Comparison of ENCODE assay signal across 28 cellular contexts in the genomic region with DNA sequence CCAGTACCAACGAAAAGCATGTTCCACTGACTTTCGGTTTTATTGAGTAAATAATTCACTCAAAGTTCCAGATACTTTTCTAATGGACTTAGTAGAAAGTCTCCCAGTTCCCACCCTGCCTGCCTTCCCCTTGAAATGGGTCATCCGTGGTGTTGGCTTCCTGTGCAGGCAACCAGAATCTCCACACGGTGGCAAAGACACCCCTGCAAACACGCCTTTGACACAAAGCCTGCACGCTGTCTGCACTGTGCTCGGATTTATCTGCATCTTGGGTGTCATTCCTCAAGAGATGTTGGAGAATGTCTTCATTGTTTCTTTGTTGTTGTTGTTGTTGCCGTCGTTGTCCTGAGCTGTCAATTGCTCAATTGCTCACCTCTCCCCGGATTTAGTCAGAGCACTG.
"Had no signal": no experiment of that assay in that cellular context is flagged by ENCODE, and none has a peak within 500 bp of the region (broad histone marks: within the 10 kb centered on the region; RNA-seq: fewer than 3 reads in every experiment).

No MANE protein-coding gene starts in this region.

- H3K27me3 Mint-ChIP-seq: dendritic cell treated with granulocyte-macrophage colony-stimulating factor and Interleukin-4, amounts not matched to agents 40 ng/mL and 50 ng/mL, for 4 days; stimulated activated memory B cell treated with anti-CD40 and anti-IgM and Interleukin-4, amounts not matched to agents 10 μg/mL and 1 μg/mL and 100 μg/mL, for 72 hours; stimulated activated naive CD8-positive, alpha-beta T cell treated with anti-CD3 and anti-CD28 coated beads, Interleukin-15, amount 100 ng/mL, for 72 hours had no signal

- ATAC-seq: activated naive CD4-positive, alpha-beta T cell treated with anti-CD3 and anti-CD28 coated beads, Interleukin-2, amount 50 U/mL, for 72 hours; activated T-cell treated with anti-CD3 and anti-CD28 coated beads, Interleukin-2, amount 50 U/mL, for 72 hours; gastroesophageal sphincter; left colon; naive thymus-derived CD8-positive, alpha-beta T cell; stimulated activated memory B cell treated with anti-CD40 and anti-IgM and Interleukin-4, amounts not matched to agents 10 μg/mL and 1 μg/mL and 100 μg/mL, for 72 hours; stimulated activated naive CD8-positive, alpha-beta T cell treated with anti-CD3 and anti-CD28 coated beads, Interleukin-15, amount 100 ng/mL, for 72 hours had no signal

- H3K9me3 ChIP-seq: ovary, prostate gland, vagina had no signal

- H3K36me3 Mint-ChIP-seq: naive thymus-derived CD8-positive, alpha-beta T cell; stimulated activated memory B cell treated with anti-CD40 and anti-IgM and Interleukin-4, amounts not matched to agents 10 μg/mL and 1 μg/mL and 100 μg/mL, for 72 hours; type B pancreatic cell had no signal

- H3K4me3 Mint-ChIP-seq: activated T-cell treated with anti-CD3 and anti-CD28 coated beads, Interleukin-2, amount 50 U/mL, for 72 hours; dendritic cell treated with granulocyte-macrophage colony-stimulating factor and Interleukin-4, amounts not matched to agents 40 ng/mL and 50 ng/mL, for 4 days; naive thymus-derived CD8-positive, alpha-beta T cell; stimulated activated memory B cell treated with anti-CD40 and anti-IgM and Interleukin-4, amounts not matched to agents 10 μg/mL and 1 μg/mL and 100 μg/mL, for 72 hours; stimulated activated naive CD8-positive, alpha-beta T cell treated with anti-CD3 and anti-CD28 coated beads, Interleukin-15, amount 100 ng/mL, for 72 hours; type B pancreatic cell had no signal

- H3K36me3 ChIP-seq: breast epithelium, gastroesophageal sphincter, ovary, prostate gland, vagina had no signal

- H3K4me1 ChIP-seq: breast epithelium, gastroesophageal sphincter, prostate gland, vagina had no signal

- H3K4me2 ChIP-seq: hepatocyte, smooth muscle cell had no signal

- DNase-seq: activated CD4-positive, alpha-beta T cell treated with anti-CD3 and anti-CD28 coated beads for 4 hours; activated CD4-positive, alpha-beta T cell treated with anti-CD3 and anti-CD28 coated beads, Interleukin-2, amount 50 U/mL, for 4 hours; activated naive CD4-positive, alpha-beta T cell; activated T-cell treated with anti-CD3 and anti-CD28 coated beads for 4 hours; activated T-cell treated with anti-CD3 and anti-CD28 coated beads, Interleukin-2, amount 50 U/mL, for 72 hours; central memory CD4-positive, alpha-beta T cell; effector CD4-positive, alpha-beta T cell; left colon; midbrain; naive thymus-derived CD8-positive, alpha-beta T cell; ovary; retina; stimulated activated CD4-positive, alpha-beta T cell treated with anti-CD3 and anti-CD28 coated beads, Interleukin-1b, Interleukin-23, amount 100 ng/mL, for 48 hours; stimulated activated CD4-positive, alpha-beta T cell treated with anti-CD3 and anti-CD28 coated beads, Interleukin-4, amount 100 ng/mL, for 4 hours; stimulated activated CD8-positive, alpha-beta memory T cell treated with anti-CD3 and anti-CD28 coated beads, Interleukin-4, amount 100 ng/mL, for 48 hours; stimulated activated naive CD8-positive, alpha-beta T cell treated with anti-CD3 and anti-CD28 coated beads, Interleukin-15, amount 100 ng/mL, for 72 hours; substantia nigra had no signal

- H3K79me2 ChIP-seq: hepatocyte had no signal

- H3K27ac ChIP-seq: breast epithelium, epithelial cell of prostate, gastroesophageal sphincter, hepatocyte, ovary, prostate gland, vagina had no signal

- H3K4me1 Mint-ChIP-seq: naive thymus-derived CD8-positive, alpha-beta T cell; stimulated activated memory B cell treated with anti-CD40 and anti-IgM and Interleukin-4, amounts not matched to agents 10 μg/mL and 1 μg/mL and 100 μg/mL, for 72 hours; stimulated activated naive CD8-positive, alpha-beta T cell treated with anti-CD3 and anti-CD28 coated beads, Interleukin-15, amount 100 ng/mL, for 72 hours had no signal

- H3K4me3 ChIP-seq: breast epithelium, gastroesophageal sphincter, hepatocyte, ovary, prostate gland, smooth muscle cell, vagina had no signal

- H3K9me3 Mint-ChIP-seq: type B pancreatic cell had no signal

- H2AFZ ChIP-seq: hepatocyte had no signal

- H3K27me3 ChIP-seq: hepatocyte, ovary, vagina had no signal

- H3K27ac Mint-ChIP-seq: activated naive CD4-positive, alpha-beta T cell treated with anti-CD3 and anti-CD28 coated beads, Interleukin-2, amount 50 U/mL, for 72 hours; activated T-cell treated with anti-CD3 and anti-CD28 coated beads, Interleukin-2, amount 50 U/mL, for 72 hours; dendritic cell treated with granulocyte-macrophage colony-stimulating factor and Interleukin-4, amounts not matched to agents 40 ng/mL and 50 ng/mL, for 4 days; naive thymus-derived CD8-positive, alpha-beta T cell; stimulated activated memory B cell treated with anti-CD40 and anti-IgM and Interleukin-4, amounts not matched to agents 10 μg/mL and 1 μg/mL and 100 μg/mL, for 72 hours; stimulated activated naive CD8-positive, alpha-beta T cell treated with anti-CD3 and anti-CD28 coated beads, Interleukin-15, amount 100 ng/mL, for 72 hours; type B pancreatic cell had no signal
